In genomic region chr3:188196232-188196990, GRCh38 we compare ENCODE assay signal across 1 cellular context.
TF ChIP-seq lines count a peak whose summit lies in the region.

No MANE protein-coding gene starts in this region.

TF ChIP-seq in WTC11, 78 proteins besides CTCF, POLR2A, EP300 and RAD21 (continued from another document):
- no peak for TF ChIP-seq STAT6 (CRISPR knock-in tag; conservative IDR thresholded peaks at IDR 0.05; ENCODE audit: low read depth)
- TF ChIP-seq NR2C2 (CRISPR knock-in tag; IDR thresholded peaks at IDR 0.05) = no peak
- no peak for TF ChIP-seq TP53 (CRISPR knock-in tag; IDR thresholded peaks at IDR 0.05)
- no peak for TF ChIP-seq ZMAT4 (CRISPR knock-in tag; IDR thresholded peaks at IDR 0.05)
- TF ChIP-seq MAX (CRISPR knock-in tag; IDR thresholded peaks at IDR 0.05) = no peak
- no peak for TF ChIP-seq USF1 (CRISPR knock-in tag; IDR thresholded peaks at IDR 0.05)
- no peak for TF ChIP-seq SMAD3 (CRISPR knock-in tag; IDR thresholded peaks at IDR 0.05; ENCODE audit: borderline replicate concordance)
